1 cellular context compared by ENCODE assay signal in genomic region chr6:85642774-85643529, GRCh38.
TF ChIP-seq lines count a peak whose summit lies in the region.

SYNCRIP (minus strand) TSS chr6:85642886; CDS start chr6:85641439, 1,447 bp downstream.

TF ChIP-seq in K562, 482 proteins besides CTCF, POLR2A, EP300 and RAD21 (continued from another document and continues in another):
- TF ChIP-seq CHAMP1 (IDR thresholded peaks at IDR 0.05) (0 out of 2 replicates have a peak, but pooled peaks have one; percentile 18), SLC30A9 (CRISPR knock-in tag; IDR thresholded peaks at IDR 0.05) (no peak), SRSF9 (IDR thresholded peaks at IDR 0.05; ENCODE audit: borderline replicate concordance, low read depth, low read length) (no peak), GTF3C2 (IDR thresholded peaks at IDR 0.05; ENCODE audit: borderline replicate concordance, extremely low read depth, insufficient read length) (no peak), NELFE (IDR thresholded peaks at IDR 0.05; ENCODE audit: insufficient read depth, insufficient read length) (no peak), TAF9B (IDR thresholded peaks at IDR 0.05; ENCODE audit: partially characterized antibody) (peak; percentile 90), ZBTB12 (CRISPR knock-in tag; IDR thresholded peaks at IDR 0.05) (peak; percentile 49; the same call in 1 of the 2 replicates), HSF4 (CRISPR knock-in tag; IDR thresholded peaks at IDR 0.05; ENCODE audit: borderline replicate concordance) (no peak), SMAD4 (CRISPR knock-in tag; conservative IDR thresholded peaks at IDR 0.05) (no peak; the same call in none of the 2 replicates), ZNF41 (CRISPR knock-in tag; conservative IDR thresholded peaks at IDR 0.05) (no peak), ZSCAN32 (CRISPR knock-in tag; IDR thresholded peaks at IDR 0.05) (no peak), TAF1 (IDR thresholded peaks at IDR 0.05; ENCODE audit: control insufficient read depth, extremely low read depth, insufficient read depth, low read length, severe bottlenecking) (peak; percentile 89), BRF2 (IDR thresholded peaks at IDR 0.05; ENCODE audit: borderline replicate concordance, insufficient read depth, insufficient read length) (no peak), GABPA (tag; conservative IDR thresholded peaks at IDR 0.05; ENCODE audit: low read depth) (peak; percentile 80), TFAP4 (CRISPR knock-in tag; IDR thresholded peaks at IDR 0.05; ENCODE audit: borderline replicate concordance) (peak; percentile 32; the same call in 1 of the 2 replicates), EP400 (IDR thresholded peaks at IDR 0.05) (peak; percentile 95), CBX3 (IDR thresholded peaks at IDR 0.05; ENCODE audit: borderline replicate concordance in 1 of 2, low read length in 2 of 2) (no peak), TFE3 (CRISPR knock-in tag; IDR thresholded peaks at IDR 0.05) (no peak), HES1 (IDR thresholded peaks at IDR 0.05; ENCODE audit: low read depth) (no peak; the same call in 1 of the 2 replicates), THRAP3 (IDR thresholded peaks at IDR 0.05; ENCODE audit: borderline replicate concordance) (peak; percentile 76), CCAR2 (IDR thresholded peaks at IDR 0.05; ENCODE audit: low read depth, low read length) (no peak), ESRRA (IDR thresholded peaks at IDR 0.05; ENCODE audit: borderline replicate concordance, low read depth) (no peak), ZC3H11A (IDR thresholded peaks at IDR 0.05; ENCODE audit: low read depth, low read length) (no peak), CEBPZ (IDR thresholded peaks at IDR 0.05; ENCODE audit: borderline replicate concordance, low read depth, low read length) (no peak), MEF2D (tag; conservative IDR thresholded peaks at IDR 0.05; ENCODE audit: low read depth) (no peak; the same call in 1 of the 2 replicates), IRF1 (CRISPR knock-in tag; IDR thresholded peaks at IDR 0.05; ENCODE audit: borderline replicate concordance) (no peak), PML (IDR thresholded peaks at IDR 0.05; ENCODE audit: low read length) (peak; percentile 87), HNRNPH1 (optimal IDR thresholded peaks at IDR 0.05; ENCODE audit: low read depth, low read length) (peak; percentile 13), PHB2 (IDR thresholded peaks at IDR 0.05; ENCODE audit: low read depth) (peak; percentile 57), ETS2 (tag; IDR thresholded peaks at IDR 0.05; ENCODE audit: borderline replicate concordance, poor library complexity, severe bottlenecking) (no peak), RERE (CRISPR knock-in tag; IDR thresholded peaks at IDR 0.05; ENCODE audit: borderline replicate concordance) (no peak), PTBP1 (IDR thresholded peaks at IDR 0.05; ENCODE audit: low read depth, low read length) (no peak; the same call in 1 of the 2 replicates), FOXP1 (CRISPR knock-in tag; IDR thresholded peaks at IDR 0.05) (no peak), ELF2 (CRISPR knock-in tag; IDR thresholded peaks at IDR 0.05) (no peak), RFX7 (CRISPR knock-in tag; IDR thresholded peaks at IDR 0.05) (no peak), CAMTA2 (CRISPR knock-in tag; conservative IDR thresholded peaks at IDR 0.05) (no peak), ZFP1 (CRISPR knock-in tag; IDR thresholded peaks at IDR 0.05) (no peak), RBFOX2 (IDR thresholded peaks at IDR 0.05; ENCODE audit: low read depth, low read length) (peak; percentile 90), SMAD2 (IDR thresholded peaks at IDR 0.05; ENCODE audit: low read depth, low read length) (no peak)
